8 cellular contexts compared by ENCODE assay signal in the genomic region with DNA sequence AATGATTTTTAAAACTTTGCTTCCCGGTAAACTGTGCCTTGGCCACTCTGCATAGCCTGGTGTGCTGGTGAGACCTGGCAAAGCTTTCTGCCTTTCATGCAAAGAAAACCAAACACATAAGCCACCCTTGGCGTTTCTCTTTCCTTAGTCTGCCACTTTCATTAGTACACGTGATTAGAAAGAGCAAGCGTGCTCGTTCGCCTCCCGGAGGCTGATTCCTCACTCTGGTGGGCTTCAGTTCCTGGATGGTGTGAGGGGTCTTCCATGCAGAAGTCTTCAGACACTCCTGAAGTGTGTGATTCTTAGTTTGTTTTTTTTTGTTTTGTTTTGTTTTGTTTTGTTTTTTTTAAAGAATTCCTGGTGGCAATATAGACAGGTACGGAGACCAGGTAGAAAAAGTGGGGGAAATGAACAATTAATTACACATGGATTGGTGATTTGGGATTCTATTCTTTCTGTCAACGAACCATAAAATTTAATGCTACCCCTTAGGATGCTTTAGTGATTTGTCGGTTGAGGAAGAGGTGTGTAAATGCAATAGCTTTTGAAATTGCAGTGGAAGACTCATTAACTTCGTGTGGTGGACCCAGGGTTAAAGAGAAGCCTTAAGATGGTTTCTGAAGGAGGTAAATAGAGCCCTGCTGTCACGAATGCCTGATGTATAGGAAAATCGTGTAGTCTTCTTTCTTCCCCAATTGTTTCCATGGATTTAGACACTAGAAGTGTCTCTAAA. TPM values are rescaled to one million over a fixed set of nuclear protein-coding genes. Genes with fewer than 3 reads are reported as not detected.
DNase-seq lines count a peak whose midpoint lies in the region; ATAC-seq and TF ChIP-seq lines count a peak whose summit lies in the region.

No MANE protein-coding gene starts in this region.

- peak overlapping the region; percentile 85 for H3K4me3 Mint-ChIP-seq in CD8-positive, alpha-beta T cell

- H3K4me2 ChIP-seq in skeletal muscle satellite cell (ENCODE audit: low read length), result peak overlapping the region; percentile 83

- intact Hi-C loops in CD8-positive, alpha-beta T cell (cut with DNase I, micrococcal nuclease), result loop anchor here (5.0 to 10.0 kb wide), 7 partner anchors 33 to 1984 kb away; partner anchors contain the start of genes ARF1 (in 1 of the 2), EXOC8 (in 1 of the 2), GNPAT (in 1 of the 2) and RAB4A (in 1 of the 2)

- ATAC-seq in CD8-positive, alpha-beta T cell, result no peak
- ATAC-seq in GM18867 (IDR thresholded peaks at IDR 0.05; ENCODE audit: unreplicated experiment), result no peak
- ATAC-seq in GM18909 (IDR thresholded peaks at IDR 0.05; ENCODE audit: poor library complexity, unreplicated experiment), result no peak
- ATAC-seq in GM21360 (IDR thresholded peaks at IDR 0.05; ENCODE audit: unreplicated experiment), result no peak

- CTCF ChIA-PET in CD8-positive, alpha-beta T cell (lab: Charles Lee), result no interaction called here
- CTCF ChIA-PET in HEK293 (lab: Yijun Ruan, JAX), result interaction anchor here (1.4 kb wide), 1 partner anchor 15 kb away, joined by 5 read pairs; no protein-coding TSS in a partner anchor

- no peaks in the 10 kb centered on the region for H3K9me3 Mint-ChIP-seq in CD8-positive, alpha-beta T cell

- peak overlapping the region; percentile 78 for H3K27ac Mint-ChIP-seq in CD8-positive, alpha-beta T cell

- no peaks in the 10 kb centered on the region for H3K9me3 ChIP-seq in CD8-positive, alpha-beta T cell (ENCODE audit: low read length)
- H3K9me3 ChIP-seq in HEK293 (ENCODE audit: control insufficient read depth, insufficient read depth, low read depth, low read length), result no peaks in the 10 kb centered on the region
- no peaks in the 10 kb centered on the region for H3K9me3 ChIP-seq in skeletal muscle satellite cell (replicated peaks; ENCODE audit: low read length)

- H3K4me1 ChIP-seq in CD8-positive, alpha-beta T cell (ENCODE audit: insufficient read depth, low read length), result peaks cover 14% of the 10 kb centered on the region
- H3K4me1 ChIP-seq in HEK293 (ENCODE audit: control insufficient read depth, insufficient read depth, low read length) (peaks cover 35% of the 10 kb centered on the region), skeletal muscle satellite cell (ENCODE audit: control insufficient read depth, insufficient read depth, low read length) (peaks cover 34% of the 10 kb centered on the region)

- H3K27me3 ChIP-seq in CD8-positive, alpha-beta T cell (ENCODE audit: insufficient read depth, low read length), result no peaks in the 10 kb centered on the region
- H3K27me3 ChIP-seq in skeletal muscle satellite cell (ENCODE audit: control insufficient read depth, insufficient read depth, low read length), result no peaks in the 10 kb centered on the region

- H3K36me3 Mint-ChIP-seq in CD8-positive, alpha-beta T cell, result peaks cover 3% of the 10 kb centered on the region

- DNase-seq in CD8-positive, alpha-beta T cell, result peak in 1 of 7 experiments; percentile 45
- DNase-seq in foreskin fibroblast, result no peak

- POLR2A ChIA-PET in CD8-positive, alpha-beta T cell (lab: Charles Lee), result interaction anchor here (0.5 to 1.2 kb wide), 3 partner anchors 10 to 592 kb away, joined by 3 read pairs; no protein-coding TSS in a partner anchor
- POLR2A ChIA-PET in HEK293 (lab: Yijun Ruan, JAX), result interaction anchor here (1.0 kb wide), 1 partner anchor 15 kb away, joined by 4 read pairs; no protein-coding TSS in a partner anchor

- no peaks in the 10 kb centered on the region for H3K36me3 ChIP-seq in CD8-positive, alpha-beta T cell (ENCODE audit: insufficient read depth, low read length)
- no peaks in the 10 kb centered on the region for H3K36me3 ChIP-seq in HEK293 (ENCODE audit: control insufficient read depth in 2 of 2, insufficient read depth in 1 of 2, low read length in 2 of 2)
- H3K36me3 ChIP-seq in skeletal muscle satellite cell (ENCODE audit: insufficient read depth, low read length), result no peaks in the 10 kb centered on the region

- H3K4me3 ChIP-seq in CD8-positive, alpha-beta T cell (ENCODE audit: low read depth, low read length), result peak overlapping the region; percentile 32
- H3K4me3 ChIP-seq in HEK293 (ENCODE audit: low read depth, low read length), result peak overlapping the region; percentile 56
- peak overlapping the region; percentile 67 to 93 for H3K4me3 ChIP-seq in foreskin fibroblast (ENCODE audit: low read depth in 1 of 2, low read length in 2 of 2)
- peak overlapping the region; percentile 98 for H3K4me3 ChIP-seq in skeletal muscle satellite cell (ENCODE audit: low read length)

- H3K27ac ChIP-seq in CD8-positive, alpha-beta T cell (ENCODE audit: low read depth, low read length), result no peak overlapping the region
- H3K27ac ChIP-seq in HEK293 (ENCODE audit: extremely low read depth, low read depth, low read length) (no peak overlapping the region), VCaP (peak overlapping the region; percentile 88)

- TF ChIP-seq CTCF in CD8-positive, alpha-beta T cell (IDR thresholded peaks at IDR 0.05), result no peak
- peak; percentile 36; the same call in 1 of the 2 replicates for TF ChIP-seq CTCF in HEK293 (tag by site-specific recombination; IDR thresholded peaks at IDR 0.05)
- TF ChIP-seq CTCF in VCaP (conservative IDR thresholded peaks at IDR 0.05), result no peak; the same call in 1 of the 2 replicates
- no peak for TF ChIP-seq CTCF in foreskin fibroblast (IDR thresholded peaks at IDR 0.05; ENCODE audit: low read depth, low read length)

- peaks cover 57% of the 10 kb centered on the region for H3K4me1 Mint-ChIP-seq in CD8-positive, alpha-beta T cell (ENCODE audit: low read depth)

- H3K27me3 Mint-ChIP-seq in CD8-positive, alpha-beta T cell (ENCODE audit: low read depth), result no peaks in the 10 kb centered on the region

- H3K9ac ChIP-seq in skeletal muscle satellite cell (ENCODE audit: low read depth, low read length), result peak overlapping the region; percentile 95

TF ChIP-seq in HEK293, 187 proteins besides CTCF, POLR2A, EP300 and RAD21 (continues in another document):
- TF ChIP-seq ZXDB (tag by site-specific recombination; IDR thresholded peaks at IDR 0.05) (no peak), ZNF596 (tag by site-specific recombination; IDR thresholded peaks at IDR 0.05) (peak; percentile 22; the same call in 1 of the 2 replicates), ZNF280D (tag by site-specific recombination; IDR thresholded peaks at IDR 0.05) (no peak), ZNF10 (tag by site-specific recombination; IDR thresholded peaks at IDR 0.05) (0 out of 2 replicates have a peak, but pooled peaks have one; percentile 13), SALL2 (tag by site-specific recombination; IDR thresholded peaks at IDR 0.05; ENCODE audit: borderline replicate concordance) (no peak), ZNF223 (tag by site-specific recombination; IDR thresholded peaks at IDR 0.05) (no peak), HOXA7 (CRISPR knock-in tag; IDR thresholded peaks at IDR 0.05; ENCODE audit: borderline replicate concordance) (no peak), FEZF1 (tag by site-specific recombination; IDR thresholded peaks at IDR 0.05) (peak; percentile 38), GLIS1 (tag by site-specific recombination; IDR thresholded peaks at IDR 0.05) (peak; percentile 27; the same call in 1 of the 2 replicates), SP7 (tag by site-specific recombination; IDR thresholded peaks at IDR 0.05) (peak; percentile 43)
- TF ChIP-seq, protein P1, sequence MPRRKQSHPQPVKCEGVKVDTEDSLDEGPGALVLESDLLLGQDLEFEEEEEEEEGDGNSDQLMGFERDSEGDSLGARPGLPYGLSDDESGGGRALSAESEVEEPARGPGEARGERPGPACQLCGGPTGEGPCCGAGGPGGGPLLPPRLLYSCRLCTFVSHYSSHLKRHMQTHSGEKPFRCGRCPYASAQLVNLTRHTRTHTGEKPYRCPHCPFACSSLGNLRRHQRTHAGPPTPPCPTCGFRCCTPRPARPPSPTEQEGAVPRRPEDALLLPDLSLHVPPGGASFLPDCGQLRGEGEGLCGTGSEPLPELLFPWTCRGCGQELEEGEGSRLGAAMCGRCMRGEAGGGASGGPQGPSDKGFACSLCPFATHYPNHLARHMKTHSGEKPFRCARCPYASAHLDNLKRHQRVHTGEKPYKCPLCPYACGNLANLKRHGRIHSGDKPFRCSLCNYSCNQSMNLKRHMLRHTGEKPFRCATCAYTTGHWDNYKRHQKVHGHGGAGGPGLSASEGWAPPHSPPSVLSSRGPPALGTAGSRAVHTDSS (tag by site-specific recombination; IDR thresholded peaks at IDR 0.05), result no peak
- TF ChIP-seq, protein P2, sequence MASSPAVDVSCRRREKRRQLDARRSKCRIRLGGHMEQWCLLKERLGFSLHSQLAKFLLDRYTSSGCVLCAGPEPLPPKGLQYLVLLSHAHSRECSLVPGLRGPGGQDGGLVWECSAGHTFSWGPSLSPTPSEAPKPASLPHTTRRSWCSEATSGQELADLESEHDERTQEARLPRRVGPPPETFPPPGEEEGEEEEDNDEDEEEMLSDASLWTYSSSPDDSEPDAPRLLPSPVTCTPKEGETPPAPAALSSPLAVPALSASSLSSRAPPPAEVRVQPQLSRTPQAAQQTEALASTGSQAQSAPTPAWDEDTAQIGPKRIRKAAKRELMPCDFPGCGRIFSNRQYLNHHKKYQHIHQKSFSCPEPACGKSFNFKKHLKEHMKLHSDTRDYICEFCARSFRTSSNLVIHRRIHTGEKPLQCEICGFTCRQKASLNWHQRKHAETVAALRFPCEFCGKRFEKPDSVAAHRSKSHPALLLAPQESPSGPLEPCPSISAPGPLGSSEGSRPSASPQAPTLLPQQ (tag by site-specific recombination; IDR thresholded peaks at IDR 0.05), result peak; percentile 96

RNA-seq across cellular contexts. Expression of gene GALNT2, which starts 2.1 kb away (rescaled TPM):
- 10 to 100 TPM; 13.6 to 15.4 TPM for total RNA-seq in CD8-positive, alpha-beta T cell
- 64.9 and 78.3 TPM in 2 replicates for total RNA-seq in skeletal muscle satellite cell (2012; rRNA removed)

Comparison
In these comparisons a context has a peak if more than half of its experiments do, and no peak if none do; other contexts are left out.
1. H3K4me3 ChIP-seq: peak in every context shown above with its lines; median percentile 98 in skeletal muscle satellite cell; 80 in foreskin fibroblast; 56 in HEK293; 32 in CD8-positive, alpha-beta T cell.